Comparison of ENCODE assay signal across 32 cellular contexts in the genomic region with DNA sequence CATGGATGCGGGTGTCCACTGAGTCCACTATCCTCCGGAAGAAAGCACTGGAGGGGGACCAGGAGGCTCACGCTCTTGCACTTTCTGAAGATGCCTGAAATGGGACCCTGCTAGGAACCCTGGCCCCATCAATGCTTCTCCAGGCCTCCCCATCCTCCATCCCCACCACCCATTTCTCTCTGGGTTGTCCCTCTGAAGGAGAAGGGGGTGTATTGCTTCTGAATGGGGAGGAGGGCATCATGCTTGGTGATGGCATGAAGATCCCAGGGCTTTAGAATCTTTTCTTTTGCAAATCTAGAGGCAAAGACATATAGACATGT. TPM values are rescaled to one million over a fixed set of nuclear protein-coding genes. Genes with fewer than 3 reads are reported as not detected.
DNase-seq lines count a peak whose midpoint lies in the region; TF ChIP-seq lines count a peak whose summit lies in the region.
"Had no signal": no experiment of that assay in that cellular context is flagged by ENCODE, and none has a peak within 500 bp of the region (broad histone marks: within the 10 kb centered on the region; RNA-seq: fewer than 3 reads in every experiment).

No MANE protein-coding gene starts in this region.

- H3K4me1 Mint-ChIP-seq in neural progenitor cell, result peaks cover 29% of the 10 kb centered on the region

- 0 out of 2 replicates have a peak, but pooled peaks cover 4% of the 10 kb centered on the region for H3K4me1 ChIP-seq in BLaER1
- H3K4me1 ChIP-seq in HEK293 (ENCODE audit: control insufficient read depth, insufficient read depth, low read length), result no peaks in the 10 kb centered on the region
- H3K4me1 ChIP-seq in neural progenitor cell, result peaks cover 16% of the 10 kb centered on the region
- no peaks in the 10 kb centered on the region for H3K4me1 ChIP-seq in SJCRH30
- H3K4me1 ChIP-seq: A549, foreskin keratinocyte, pancreas, testis had no signal

- H3K36me3 ChIP-seq in BLaER1, result no peaks in the 10 kb centered on the region
- H3K36me3 ChIP-seq in HEK293 (ENCODE audit: control insufficient read depth in 2 of 2, insufficient read depth in 1 of 2, low read length in 2 of 2), result no peaks in the 10 kb centered on the region
- no peaks in the 10 kb centered on the region for H3K36me3 ChIP-seq in neural progenitor cell
- no peaks in the 10 kb centered on the region for H3K36me3 ChIP-seq in SJCRH30
- H3K36me3 ChIP-seq: ascending aorta, cardiac muscle cell, esophagus squamous epithelium, heart right ventricle, lower lobe of right lung, pancreas, Peyer's patch, WERI-Rb-1 had no signal

- H3K27me3 Mint-ChIP-seq in neural progenitor cell (ENCODE audit: insufficient read depth, low read depth), result peaks cover 12% of the 10 kb centered on the region

- H3K4me3 ChIP-seq in BLaER1 (no peak overlapping the region), HEK293 (ENCODE audit: low read depth, low read length) (no peak overlapping the region), neural progenitor cell (peak overlapping the region; percentile 57), SJCRH30 (no peak overlapping the region)
- H3K4me3 ChIP-seq: A549, ascending aorta, cardiac muscle cell, GM12878, heart right ventricle, lower lobe of right lung, mucosa of descending colon, pancreas, Peyer's patch had no signal

- no peaks in the 10 kb centered on the region for H4K20me1 ChIP-seq in BLaER1
- H4K20me1 ChIP-seq in neural progenitor cell (ENCODE audit: low read depth), result peaks cover 16% of the 10 kb centered on the region

- no peaks in the 10 kb centered on the region for H3K9me3 Mint-ChIP-seq in neural progenitor cell
- H3K9me3 Mint-ChIP-seq: CD8-positive, alpha-beta T cell; natural killer cell treated with Interleukin-12 subunit alpha and Interleukin-12 subunit beta and Interleukin-15 and Interleukin-18, amount 100 ng/mL, for 72 hours; T-helper 2 cell treated with Interferon-gamma antibody and Interleukin-4, amounts not matched to agents 5 μg/mL and 100 μg/mL, for 36 hours had no signal

- H3K27me3 ChIP-seq in BLaER1 (peaks cover 33% of the 10 kb centered on the region), neural progenitor cell (peaks cover 44% of the 10 kb centered on the region), SJCRH30 (no peaks in the 10 kb centered on the region; the same call in 1 of the 2 replicates)

- H3F3A ChIP-seq in neural progenitor cell (ENCODE audit: low read depth), result peaks cover 22% of the 10 kb centered on the region

- peak overlapping the region; percentile 40 for H3K4me2 ChIP-seq in BLaER1
- peak overlapping the region; percentile 90 for H3K4me2 ChIP-seq in neural progenitor cell

- CTCF ChIA-PET in HEK293 (lab: Yijun Ruan, JAX), result no interaction called here

- H3K9me3 ChIP-seq in BLaER1 (peaks cover 4% of the 10 kb centered on the region; the same call in 1 of the 2 replicates), HEK293 (ENCODE audit: control insufficient read depth, insufficient read depth, low read depth, low read length) (no peaks in the 10 kb centered on the region), neural progenitor cell (ENCODE audit: low read depth) (no peaks in the 10 kb centered on the region), SJCRH30 (replicated peaks) (no peaks in the 10 kb centered on the region)
- H3K9me3 ChIP-seq: A549, ascending aorta, esophagus squamous epithelium, heart right ventricle, lower lobe of right lung, mucosa of descending colon, pancreas, Peyer's patch, testis had no signal

- H3K27ac ChIP-seq in BLaER1, result no peak overlapping the region
- no peak overlapping the region for H3K27ac ChIP-seq in HEK293 (ENCODE audit: extremely low read depth, low read depth, low read length)
- peak overlapping the region; percentile 70 for H3K27ac ChIP-seq in cingulate gyrus (ENCODE audit: low read depth, low read length)
- no peak overlapping the region for H3K27ac ChIP-seq in neural progenitor cell
- H3K27ac ChIP-seq in SJCRH30, result no peak overlapping the region
- H3K27ac ChIP-seq: A549, ascending aorta, cardiac muscle cell, esophagus squamous epithelium, foreskin keratinocyte, heart right ventricle, lower lobe of right lung, pancreas, Peyer's patch, testis, WERI-Rb-1 had no signal

- no peaks in the 10 kb centered on the region for H3K79me2 ChIP-seq in neural progenitor cell (ENCODE audit: low read depth)

- no peak overlapping the region for H3K9ac ChIP-seq in BLaER1
- H3K9ac ChIP-seq in neural progenitor cell, result no peak overlapping the region

- H3K27ac Mint-ChIP-seq in neural progenitor cell, result no peak overlapping the region
- H3K27ac Mint-ChIP-seq: activated naive CD8-positive, alpha-beta T cell; CD8-positive, alpha-beta T cell; T-helper 2 cell treated with Interferon-gamma antibody and Interleukin-4, amounts not matched to agents 5 μg/mL and 100 μg/mL, for 36 hours had no signal

- peak overlapping the region; percentile 87 for H3K4me3 Mint-ChIP-seq in neural progenitor cell
- H3K4me3 Mint-ChIP-seq: CD8-positive, alpha-beta T cell; natural killer cell treated with Interleukin-12 subunit alpha and Interleukin-12 subunit beta and Interleukin-15 and Interleukin-18, amount 100 ng/mL, for 72 hours; T-helper 2 cell treated with Interferon-gamma antibody and Interleukin-4, amounts not matched to agents 5 μg/mL and 100 μg/mL, for 36 hours had no signal

- no peak for DNase-seq in neural progenitor cell (ENCODE audit: low spot score)
- no peak for DNase-seq in COLO668 (lab: John Stamatoyannopoulos, UW; ENCODE audit: unreplicated experiment)
- no peak for DNase-seq in SJCRH30
- DNase-seq in T-helper 9 cell, result no peak
- DNase-seq in AG20443 (ENCODE audit: low spot score), result no peak
- DNase-seq: activated CD4-positive, alpha-beta T cell treated with anti-CD3 and anti-CD28 coated beads for 48 hours; activated effector memory CD4-positive, alpha-beta T cell treated with Interleukin-2 at 50 U/mL for 16 hours; DMS 273 treated with DMSO at 0.1 percent for 48 hours; esophagus squamous epithelium; foreskin keratinocyte; heart right ventricle; kidney glomerular epithelial cell; lower lobe of right lung; mucosa of descending colon; NCI-H446 treated with DMSO at 0.1 percent for 48 hours; NCI-H774; pancreas; Peyer's patch; stimulated activated naive CD4-positive, alpha-beta T cell had no signal

- POLR2A ChIA-PET in HEK293 (lab: Yijun Ruan, JAX), result interaction anchor here (1.0 kb wide), 1 partner anchor 12 kb away, joined by 4 read pairs; a partner anchor contains a TSS

- TF ChIP-seq CTCF in HEK293 (tag by site-specific recombination; IDR thresholded peaks at IDR 0.05) (no peak), neural progenitor cell (IDR thresholded peaks at IDR 0.05) (no peak)

- H2AFZ ChIP-seq in neural progenitor cell (replicated peaks), result peak overlapping the region; percentile 78

- H3K36me3 Mint-ChIP-seq in neural progenitor cell, result peaks cover 3% of the 10 kb centered on the region
- H3K36me3 Mint-ChIP-seq: activated naive CD8-positive, alpha-beta T cell; CD8-positive, alpha-beta T cell; natural killer cell treated with Interleukin-12 subunit alpha and Interleukin-12 subunit beta and Interleukin-15 and Interleukin-18, amount 100 ng/mL, for 72 hours had no signal

TF ChIP-seq in HEK293, 187 proteins besides CTCF, POLR2A, EP300 and RAD21:
- TF ChIP-seq, protein P1, sequence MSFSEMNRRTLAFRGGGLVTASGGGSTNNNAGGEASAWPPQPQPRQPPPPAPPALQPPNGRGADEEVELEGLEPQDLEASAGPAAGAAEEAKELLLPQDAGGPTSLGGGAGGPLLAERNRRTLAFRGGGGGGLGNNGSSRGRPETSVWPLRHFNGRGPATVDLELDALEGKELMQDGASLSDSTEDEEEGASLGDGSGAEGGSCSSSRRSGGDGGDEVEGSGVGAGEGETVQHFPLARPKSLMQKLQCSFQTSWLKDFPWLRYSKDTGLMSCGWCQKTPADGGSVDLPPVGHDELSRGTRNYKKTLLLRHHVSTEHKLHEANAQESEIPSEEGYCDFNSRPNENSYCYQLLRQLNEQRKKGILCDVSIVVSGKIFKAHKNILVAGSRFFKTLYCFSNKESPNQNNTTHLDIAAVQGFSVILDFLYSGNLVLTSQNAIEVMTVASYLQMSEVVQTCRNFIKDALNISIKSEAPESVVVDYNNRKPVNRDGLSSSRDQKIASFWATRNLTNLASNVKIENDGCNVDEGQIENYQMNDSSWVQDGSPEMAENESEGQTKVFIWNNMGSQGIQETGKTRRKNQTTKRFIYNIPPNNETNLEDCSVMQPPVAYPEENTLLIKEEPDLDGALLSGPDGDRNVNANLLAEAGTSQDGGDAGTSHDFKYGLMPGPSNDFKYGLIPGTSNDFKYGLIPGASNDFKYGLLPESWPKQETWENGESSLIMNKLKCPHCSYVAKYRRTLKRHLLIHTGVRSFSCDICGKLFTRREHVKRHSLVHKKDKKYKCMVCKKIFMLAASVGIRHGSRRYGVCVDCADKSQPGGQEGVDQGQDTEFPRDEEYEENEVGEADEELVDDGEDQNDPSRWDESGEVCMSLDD (tag by site-specific recombination; IDR thresholded peaks at IDR 0.05), result no peak
- 0 out of 2 replicates have a peak, but pooled peaks have one; percentile 9 for TF ChIP-seq ZBTB17 (tag by site-specific recombination; IDR thresholded peaks at IDR 0.05)

RNA-seq across cellular contexts. Expression of a gene that starts 0.7 kb away (rescaled TPM):
- total RNA-seq in neural progenitor cell (ENCODE audit: low replicate concordance), result 3.2 and 13.5 TPM in 2 replicates
- total RNA-seq in SJCRH30 (2014; rRNA removed; shearing (Covaris generic)), result 0.10 TPM in 2 replicates
- total RNA-seq: CD8-positive, alpha-beta T cell; foreskin keratinocyte had no signal

RNA-seq across cellular contexts. Expression of a gene that starts 11.7 kb away (rescaled TPM):
- 65.4 and 126 TPM in 2 replicates for total RNA-seq in neural progenitor cell (ENCODE audit: low replicate concordance)
- total RNA-seq in SJCRH30 (2014; rRNA removed; shearing (Covaris generic)), result not detected in 2 replicates

RNA-seq across cellular contexts. Expression of a gene that starts 23.2 kb away (rescaled TPM):
- 7.7 and 17.0 TPM in 2 replicates for total RNA-seq in neural progenitor cell (ENCODE audit: low replicate concordance)
- 12.3 and 14.9 TPM in 2 replicates for total RNA-seq in SJCRH30 (2014; rRNA removed; shearing (Covaris generic))

RNA-seq across cellular contexts. Expression of a gene that starts 27.7 kb away (rescaled TPM):
- 0.90 and 2.2 TPM in 2 replicates for total RNA-seq in neural progenitor cell (ENCODE audit: low replicate concordance)
- total RNA-seq in SJCRH30 (2014; rRNA removed; shearing (Covaris generic)), result 0.04 and 0.05 TPM in 2 replicates

RNA-seq across cellular contexts. Expression of a gene that starts 56.9 kb away (rescaled TPM):
- total RNA-seq in neural progenitor cell (ENCODE audit: low replicate concordance), result 0.59 and 2.8 TPM in 2 replicates
- total RNA-seq in SJCRH30 (2014; rRNA removed; shearing (Covaris generic)), result 0.84 and 0.99 TPM in 2 replicates
- total RNA-seq: ascending aorta; cardiac muscle cell; CD8-positive, alpha-beta T cell; heart right ventricle; Peyer's patch had no signal

Comparison
In these comparisons a context has a peak if more than half of its experiments do, and no peak if none do; other contexts are left out.
1. RNA of a gene that starts 11.7 kb away (total RNA-seq): 65.4 to 126 TPM in neural progenitor cell; not detected in SJCRH30; every median in the first group is over 10 times any median in the second.